Comparison of ENCODE assay signal across 19 cellular contexts in genomic region chr9:77731008-77731698, GRCh38.
DNase-seq lines count a peak whose midpoint lies in the region; ATAC-seq, FAIRE-seq and TF ChIP-seq lines count a peak whose summit lies in the region.
"Had no signal": no experiment of that assay in that cellular context is flagged by ENCODE, and none has a peak within 500 bp of the region (broad histone marks: within the 10 kb centered on the region; RNA-seq: fewer than 3 reads in every experiment).

No MANE protein-coding gene starts in this region.

- H3K36me3 ChIP-seq in hepatocyte (replicated peaks; ENCODE audit: insufficient read depth, low read depth), result peaks cover 8% of the 10 kb centered on the region

- no peaks in the 10 kb centered on the region for H4K20me1 ChIP-seq in hepatocyte (ENCODE audit: insufficient read depth, poor library complexity, severe bottlenecking)

- H3K79me2 ChIP-seq in hepatocyte, result no peaks in the 10 kb centered on the region

- CTCF ChIA-PET in activated naive CD4-positive, alpha-beta T cell treated with anti-CD3 and anti-CD28 coated beads, Interleukin-2, amount 10 ng/mL, durations not matched to agents 7 days and 5 days (lab: Charles Lee), result no interaction called here

- DNase-seq in NCI-H1092 treated with DMSO at 0.1 percent for 48 hours (lab: John Stamatoyannopoulos, UW) (peak; percentile 28), NCI-H1092 (lab: John Stamatoyannopoulos, UW) (no peak), GM12892 (ENCODE audit: insufficient read length) (no peak), NCI-H2196 treated with DMSO at 0.1 percent for 48 hours (lab: John Stamatoyannopoulos, UW; ENCODE audit: unreplicated experiment) (peak; percentile 22), hepatocyte (ENCODE audit: low spot score) (no peak), HPDE6-E6E7 (ENCODE audit: extremely low spot score) (no peak)
- DNase-seq in activated naive CD4-positive, alpha-beta T cell treated with anti-CD3 and anti-CD28 coated beads, Interleukin-2, amount 10 ng/mL, durations not matched to agents 7 days and 5 days, result no peak
- DNase-seq: activated CD4-positive, alpha-beta T cell treated with anti-CD3 and anti-CD28 coated beads for 4 hours; CD4-positive, alpha-beta T cell; immature natural killer cell; mesenchymal stem cell; NCI-H446; retina had no signal

- no peaks in the 10 kb centered on the region for H3K9me2 ChIP-seq in hepatocyte (replicated peaks; ENCODE audit: insufficient read depth)

- ATAC-seq in HG03378 (IDR thresholded peaks at IDR 0.05; ENCODE audit: unreplicated experiment), result no peak
- ATAC-seq: gastroesophageal sphincter had no signal

- H3K4me3 ChIP-seq in hepatocyte, result no peak overlapping the region
- H3K4me3 ChIP-seq: gastroesophageal sphincter, suprapubic skin had no signal

- TF ChIP-seq CTCF in hepatocyte (IDR thresholded peaks at IDR 0.05; ENCODE audit: poor library complexity), result no peak

- H3K27me3 ChIP-seq in hepatocyte, result no peaks in the 10 kb centered on the region
- H3K27me3 ChIP-seq: gastroesophageal sphincter, suprapubic skin had no signal

- no peaks in the 10 kb centered on the region for H3K4me1 ChIP-seq in hepatocyte (ENCODE audit: insufficient read depth)

- no peak overlapping the region for H3K4me2 ChIP-seq in hepatocyte

- no peak overlapping the region for H2AFZ ChIP-seq in hepatocyte

- no peak overlapping the region for H3K4me3 Mint-ChIP-seq in activated naive CD4-positive, alpha-beta T cell treated with anti-CD3 and anti-CD28 coated beads, Interleukin-2, amount 10 ng/mL, durations not matched to agents 7 days and 5 days
- H3K4me3 Mint-ChIP-seq: CD4-positive, alpha-beta T cell; immature natural killer cell; neural crest cell had no signal

- no peak overlapping the region for H3K27ac Mint-ChIP-seq in activated naive CD4-positive, alpha-beta T cell treated with anti-CD3 and anti-CD28 coated beads, Interleukin-2, amount 10 ng/mL, durations not matched to agents 7 days and 5 days
- H3K27ac Mint-ChIP-seq: CD4-positive, alpha-beta T cell; immature natural killer cell had no signal

- peaks cover 20% of the 10 kb centered on the region for H3K4me1 Mint-ChIP-seq in activated naive CD4-positive, alpha-beta T cell treated with anti-CD3 and anti-CD28 coated beads, Interleukin-2, amount 10 ng/mL, durations not matched to agents 7 days and 5 days

- peaks cover 23% of the 10 kb centered on the region for H3K36me3 Mint-ChIP-seq in activated naive CD4-positive, alpha-beta T cell treated with anti-CD3 and anti-CD28 coated beads, Interleukin-2, amount 10 ng/mL, durations not matched to agents 7 days and 5 days

- no peaks in the 10 kb centered on the region for H3K27me3 Mint-ChIP-seq in activated naive CD4-positive, alpha-beta T cell treated with anti-CD3 and anti-CD28 coated beads, Interleukin-2, amount 10 ng/mL, durations not matched to agents 7 days and 5 days
- H3K27me3 Mint-ChIP-seq: CD4-positive, alpha-beta T cell had no signal

- 91% methylated on average over 5 of the region's 5 CpGs for WGBS in hepatocyte (ENCODE audit: low lambda C conversion rate, missing lambda C conversion rate)

- H3K9me3 Mint-ChIP-seq in activated naive CD4-positive, alpha-beta T cell treated with anti-CD3 and anti-CD28 coated beads, Interleukin-2, amount 10 ng/mL, durations not matched to agents 7 days and 5 days, result no peaks in the 10 kb centered on the region
- H3K9me3 Mint-ChIP-seq: CD4-positive, alpha-beta T cell; immature natural killer cell; neural crest cell had no signal

- peak; percentile 40 for FAIRE-seq in GM12892 (lab: Jason Lieb, UNC)
- FAIRE-seq: GM19239, RCC 7860 had no signal

- H3K9me3 ChIP-seq in hepatocyte (ENCODE audit: low read depth), result no peaks in the 10 kb centered on the region
- H3K9me3 ChIP-seq: gastroesophageal sphincter, suprapubic skin had no signal

- no peak for TF ChIP-seq POLR2A in GM12892 (IDR thresholded peaks at IDR 0.05; ENCODE audit: low read depth, low read length)

- H3K27ac ChIP-seq in hepatocyte, result peak overlapping the region; percentile 50
- H3K27ac ChIP-seq: gastroesophageal sphincter, suprapubic skin had no signal

Comparison
In these comparisons a context has a peak if more than half of its experiments do, and no peak if none do; other contexts are left out.
1. DNase-seq: peak in NCI-H1092 treated with DMSO at 0.1 percent for 48 hours (single experiment) and NCI-H2196 treated with DMSO at 0.1 percent for 48 hours (single experiment); none in NCI-H1092 (single experiment), GM12892 (single experiment), hepatocyte (single experiment), HPDE6-E6E7 (single experiment) and activated naive CD4-positive, alpha-beta T cell treated with anti-CD3 and anti-CD28 coated beads, Interleukin-2, amount 10 ng/mL, durations not matched to agents 7 days and 5 days (single experiment).